In genomic region chr12:4256043-4256826, GRCh38 we compare ENCODE assay signal across 29 cellular contexts. TPM values are rescaled to one million over a fixed set of nuclear protein-coding genes. Genes with fewer than 3 reads are reported as not detected.
DNase-seq lines count a peak whose midpoint lies in the region; ATAC-seq, FAIRE-seq and TF ChIP-seq lines count a peak whose summit lies in the region.
"Had no signal": no experiment of that assay in that cellular context is flagged by ENCODE, and none has a peak within 500 bp of the region (broad histone marks: within the 10 kb centered on the region; RNA-seq: fewer than 3 reads in every experiment).

No MANE protein-coding gene starts in this region.

- peak in 1 of 2 donors; percentile 36 for ATAC-seq in natural killer cell treated with Interleukin-12 subunit alpha and Interleukin-12 subunit beta and Interleukin-15 and Interleukin-18, amount 100 ng/mL, for 72 hours
- ATAC-seq in natural killer cell, result no peak
- ATAC-seq in HG03175 (IDR thresholded peaks at IDR 0.05; ENCODE audit: unreplicated experiment), result no peak
- ATAC-seq: HCT116, Panc1 had no signal

- TF ChIP-seq CTCF in natural killer cell (IDR thresholded peaks at IDR 0.05) (no peak), bronchial epithelial cell (IDR thresholded peaks at IDR 0.05; ENCODE audit: insufficient read depth, low read length, severe bottlenecking) (no peak), esophagus muscularis mucosa (IDR thresholded peaks at IDR 0.05) (no peak), GM10266 (IDR thresholded peaks at IDR 0.05; ENCODE audit: control insufficient read depth, insufficient read depth, low read depth, missing control alignments) (no peak)

- H3K9me3 ChIP-seq in esophagus muscularis mucosa, result no peaks in the 10 kb centered on the region

- H3K36me3 Mint-ChIP-seq in natural killer cell treated with Interleukin-12 subunit alpha and Interleukin-12 subunit beta and Interleukin-15 and Interleukin-18, amount 100 ng/mL, for 72 hours, result no peaks in the 10 kb centered on the region
- H3K36me3 Mint-ChIP-seq in natural killer cell, result peaks cover 6% of the 10 kb centered on the region
- H3K36me3 Mint-ChIP-seq: CD4-positive, alpha-beta memory T cell had no signal

- H3K27me3 ChIP-seq in bronchial epithelial cell (ENCODE audit: control insufficient read depth, insufficient read depth, low read length) (peaks cover 6% of the 10 kb centered on the region), esophagus muscularis mucosa (no peaks in the 10 kb centered on the region)

- no peak overlapping the region for H3K27ac Mint-ChIP-seq in natural killer cell treated with Interleukin-12 subunit alpha and Interleukin-12 subunit beta and Interleukin-15 and Interleukin-18, amount 100 ng/mL, for 72 hours
- H3K27ac Mint-ChIP-seq in natural killer cell, result no peak overlapping the region

- H3K4me3 Mint-ChIP-seq in natural killer cell treated with Interleukin-12 subunit alpha and Interleukin-12 subunit beta and Interleukin-15 and Interleukin-18, amount 100 ng/mL, for 72 hours, result peak overlapping the region; percentile 7
- no peak overlapping the region for H3K4me3 Mint-ChIP-seq in natural killer cell
- H3K4me3 Mint-ChIP-seq: CD4-positive, alpha-beta memory T cell had no signal

- DNase-seq in natural killer cell treated with Interleukin-12 subunit alpha and Interleukin-12 subunit beta and Interleukin-15 and Interleukin-18, amount 100 ng/mL, for 72 hours (ENCODE audit: low spot score), result peak; percentile 49
- DNase-seq in natural killer cell (no peak), bronchial epithelial cell (ENCODE audit: low read depth) (peak; percentile 60), esophagus muscularis mucosa (ENCODE audit: extremely low spot score) (peak; percentile 70), NCI-H1105 treated with DMSO at 0.1 percent for 48 hours (lab: John Stamatoyannopoulos, UW) (no peak), GM10266 (ENCODE audit: extremely low spot score) (no peak)
- DNase-seq: C1 segment of cervical spinal cord; CD4-positive, alpha-beta memory T cell; COR-L47; DMS79; EL; GDM1; IMR-90; NCI-H1048; NCI-H1417 treated with DMSO at 0.1 percent for 48 hours; NCI-H1694 treated with DMSO at 0.1 percent for 48 hours; NCI-H2081 treated with DMSO at 0.1 percent for 48 hours; NCI-H2171; NCI-H226; NCI-H510A; NCI-H69; SHP77 treated with DMSO at 0.1 percent for 48 hours had no signal

- H3K4me1 ChIP-seq in esophagus muscularis mucosa, result no peaks in the 10 kb centered on the region

- peaks cover 3 to 13% of the 10 kb centered on the region in 2 donors for H3K27me3 Mint-ChIP-seq in natural killer cell treated with Interleukin-12 subunit alpha and Interleukin-12 subunit beta and Interleukin-15 and Interleukin-18, amount 100 ng/mL, for 72 hours
- peaks cover 5 to 14% of the 10 kb centered on the region in 2 donors for H3K27me3 Mint-ChIP-seq in natural killer cell (ENCODE audit: low read depth in 2 of 2)

- intact Hi-C loops in natural killer cell (cut with micrococcal nuclease), result no loop called here
- intact Hi-C loops in esophagus muscularis mucosa (cut with DNase I), result no loop called here

- no peak for TF ChIP-seq EP300 in esophagus muscularis mucosa (IDR thresholded peaks at IDR 0.05)

- H3K4me1 Mint-ChIP-seq in natural killer cell treated with Interleukin-12 subunit alpha and Interleukin-12 subunit beta and Interleukin-15 and Interleukin-18, amount 100 ng/mL, for 72 hours (ENCODE audit: low read depth in 2 of 2), result peaks cover 14 to 27% of the 10 kb centered on the region in 2 donors
- H3K4me1 Mint-ChIP-seq in natural killer cell, result peaks cover 0 to 3% of the 10 kb centered on the region in 2 donors

- H3K27ac ChIP-seq in esophagus muscularis mucosa (replicated peaks in 1 of 4), result no peak overlapping the region
- H3K27ac ChIP-seq: KMS-11, RWPE1 had no signal

- no peak overlapping the region for H3K4me3 ChIP-seq in bronchial epithelial cell (ENCODE audit: low read depth, low read length)
- no peak overlapping the region for H3K4me3 ChIP-seq in esophagus muscularis mucosa

- WGBS in esophagus muscularis mucosa, result 89% methylated on average over 2 of the region's 2 CpGs

- H3K36me3 ChIP-seq in bronchial epithelial cell (ENCODE audit: control insufficient read depth, insufficient read depth, low read length) (no peaks in the 10 kb centered on the region), esophagus muscularis mucosa (no peaks in the 10 kb centered on the region)

- TF ChIP-seq POLR2A in esophagus muscularis mucosa (IDR thresholded peaks at IDR 0.05; ENCODE audit: low read depth), result no peak

- FAIRE-seq in bronchial epithelial cell (lab: Jason Lieb, UNC), result no peak
- FAIRE-seq: GM12891 had no signal

- H3K9me3 Mint-ChIP-seq in natural killer cell treated with Interleukin-12 subunit alpha and Interleukin-12 subunit beta and Interleukin-15 and Interleukin-18, amount 100 ng/mL, for 72 hours, result peaks cover 2% of the 10 kb centered on the region
- H3K9me3 Mint-ChIP-seq in natural killer cell, result peaks cover 0 to 3% of the 10 kb centered on the region in 2 donors

RNA-seq across cellular contexts. Expression of gene CCND2, which starts 17.3 kb away (rescaled TPM):
- 1,000 to 10,000 TPM in 1 of 2 donors, 100 to 1,000 TPM in 1; 942 to 1,190 TPM for total RNA-seq in natural killer cell treated with Interleukin-12 subunit alpha and Interleukin-12 subunit beta and Interleukin-15 and Interleukin-18, amount 100 ng/mL, for 72 hours
- 100 to 1,000 TPM; 164 to 247 (median 228) TPM for total RNA-seq in natural killer cell
- total RNA-seq in bronchial epithelial cell, result 115 and 123 TPM in 2 replicates
- 100 to 1,000 TPM; 101 to 122 (median 111) TPM for total RNA-seq in esophagus muscularis mucosa
- total RNA-seq: OCI-LY7 had no signal

Comparison
In these comparisons a context has a peak if more than half of its experiments do, and no peak if none do; other contexts are left out.
1. DNase-seq: peak in natural killer cell treated with Interleukin-12 subunit alpha and Interleukin-12 subunit beta and Interleukin-15 and Interleukin-18, amount 100 ng/mL, for 72 hours (single experiment), bronchial epithelial cell (single experiment) and esophagus muscularis mucosa (single experiment); none in natural killer cell (single experiment), NCI-H1105 treated with DMSO at 0.1 percent for 48 hours (single experiment) and GM10266 (single experiment).